Comparison of ENCODE assay signal across 10 cellular contexts in the genomic region with DNA sequence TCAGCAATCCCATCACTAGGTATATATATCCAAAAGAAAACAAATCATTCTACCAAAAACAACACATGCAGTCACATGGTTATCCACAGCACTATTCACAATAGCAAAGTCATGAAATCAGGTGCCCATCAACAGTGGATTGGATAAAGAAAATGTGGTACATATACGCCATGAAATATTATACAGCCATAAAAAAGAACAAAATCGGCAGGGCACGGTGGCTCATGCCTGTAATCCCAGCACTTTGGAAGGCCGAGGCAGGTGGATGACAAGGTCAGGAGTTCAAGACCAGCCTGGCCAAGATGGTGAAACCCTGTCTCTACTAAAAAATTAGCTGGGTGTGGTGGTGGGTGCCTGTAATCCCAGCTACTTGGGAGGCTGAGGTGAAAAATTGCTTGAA. TPM values are rescaled to one million over a fixed set of nuclear protein-coding genes. Genes with fewer than 3 reads are reported as not detected.
"Had no signal": no experiment of that assay in that cellular context is flagged by ENCODE, and none has a peak within 500 bp of the region (broad histone marks: within the 10 kb centered on the region; RNA-seq: fewer than 3 reads in every experiment).

No MANE protein-coding gene starts in this region.

RNA-seq across cellular contexts. Expression of gene PKD2L2, which starts 55.0 kb away (rescaled TPM):
- total RNA-seq: activated B cell treated with CpG ODN at 0.5 μM for 24 hours; activated CD4-positive, alpha-beta memory T cell treated with anti-CD3 and anti-CD28 coated beads for 36 hours; activated CD4-positive, alpha-beta T cell treated with anti-CD3 and anti-CD28 coated beads, Interleukin-2, amount 10 ng/mL, durations not matched to agents 24 days and 14 days; activated CD4-positive, alpha-beta T cell treated with anti-CD3 and anti-CD28 coated beads, Interleukin-2, amount 10 ng/mL, durations not matched to agents 7 days and 5 days; activated CD8-positive, alpha-beta memory T cell treated with anti-CD3 and anti-CD28 coated beads for 36 hours; activated CD8-positive, alpha-beta T cell treated with anti-CD3 and anti-CD28 coated beads for 36 hours; activated CD8-positive, alpha-beta T cell treated with anti-CD3 and anti-CD28 coated beads, Interleukin-2, amount 10 ng/mL, durations not matched to agents 7 days and 5 days; T-helper 1 cell treated with Interleukin-12 subunit alpha and Interleukin-12 subunit beta and Interleukin-4 antibody, amounts not matched to agents 30 ng/mL and 1 ng/mL, for 36 hours; T-helper 2 cell treated with Interferon-gamma antibody and Interleukin-4, amounts not matched to agents 100 ng/mL and 5 ng/mL, for 36 hours; WTC11 had no signal
